Comparison of ENCODE assay signal across 1 cellular context in the genomic region with DNA sequence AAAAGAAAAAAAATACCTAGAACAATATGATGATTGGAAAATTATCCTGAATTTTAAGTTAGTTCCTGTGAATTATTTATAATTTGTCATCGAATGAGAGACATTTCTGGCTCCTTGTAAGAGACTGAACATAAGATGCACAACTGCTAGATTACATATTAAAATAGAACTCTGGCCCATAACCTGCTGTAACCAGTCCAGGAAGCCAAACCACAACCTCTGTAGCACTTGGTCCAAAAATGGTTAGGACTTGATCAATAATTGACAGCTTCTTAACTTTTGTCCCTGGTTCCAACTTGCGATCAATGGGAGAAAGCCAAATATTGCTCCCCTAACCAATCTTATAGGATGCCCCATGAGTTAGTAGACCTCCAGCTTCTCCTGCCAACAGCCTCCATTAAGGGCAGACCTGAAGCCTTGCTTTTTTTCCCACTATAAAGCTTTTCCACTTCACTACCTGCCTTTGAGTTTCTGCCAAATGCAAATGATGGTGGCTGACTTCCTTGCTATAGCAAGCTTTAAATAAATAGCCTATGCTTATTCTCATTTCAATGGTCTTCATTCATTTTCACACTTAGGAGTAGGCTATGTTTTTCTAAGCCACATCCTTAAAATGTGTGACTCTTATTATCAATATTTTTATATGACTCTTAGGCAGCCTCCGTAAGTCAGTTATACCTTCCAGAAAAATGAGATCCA.
TF ChIP-seq lines count a peak whose summit lies in the region.

No MANE protein-coding gene starts in this region.

TF ChIP-seq in GM12878, 131 proteins besides CTCF, POLR2A, EP300 and RAD21 (continued from another document and continues in another):
- TF ChIP-seq, protein P1, sequence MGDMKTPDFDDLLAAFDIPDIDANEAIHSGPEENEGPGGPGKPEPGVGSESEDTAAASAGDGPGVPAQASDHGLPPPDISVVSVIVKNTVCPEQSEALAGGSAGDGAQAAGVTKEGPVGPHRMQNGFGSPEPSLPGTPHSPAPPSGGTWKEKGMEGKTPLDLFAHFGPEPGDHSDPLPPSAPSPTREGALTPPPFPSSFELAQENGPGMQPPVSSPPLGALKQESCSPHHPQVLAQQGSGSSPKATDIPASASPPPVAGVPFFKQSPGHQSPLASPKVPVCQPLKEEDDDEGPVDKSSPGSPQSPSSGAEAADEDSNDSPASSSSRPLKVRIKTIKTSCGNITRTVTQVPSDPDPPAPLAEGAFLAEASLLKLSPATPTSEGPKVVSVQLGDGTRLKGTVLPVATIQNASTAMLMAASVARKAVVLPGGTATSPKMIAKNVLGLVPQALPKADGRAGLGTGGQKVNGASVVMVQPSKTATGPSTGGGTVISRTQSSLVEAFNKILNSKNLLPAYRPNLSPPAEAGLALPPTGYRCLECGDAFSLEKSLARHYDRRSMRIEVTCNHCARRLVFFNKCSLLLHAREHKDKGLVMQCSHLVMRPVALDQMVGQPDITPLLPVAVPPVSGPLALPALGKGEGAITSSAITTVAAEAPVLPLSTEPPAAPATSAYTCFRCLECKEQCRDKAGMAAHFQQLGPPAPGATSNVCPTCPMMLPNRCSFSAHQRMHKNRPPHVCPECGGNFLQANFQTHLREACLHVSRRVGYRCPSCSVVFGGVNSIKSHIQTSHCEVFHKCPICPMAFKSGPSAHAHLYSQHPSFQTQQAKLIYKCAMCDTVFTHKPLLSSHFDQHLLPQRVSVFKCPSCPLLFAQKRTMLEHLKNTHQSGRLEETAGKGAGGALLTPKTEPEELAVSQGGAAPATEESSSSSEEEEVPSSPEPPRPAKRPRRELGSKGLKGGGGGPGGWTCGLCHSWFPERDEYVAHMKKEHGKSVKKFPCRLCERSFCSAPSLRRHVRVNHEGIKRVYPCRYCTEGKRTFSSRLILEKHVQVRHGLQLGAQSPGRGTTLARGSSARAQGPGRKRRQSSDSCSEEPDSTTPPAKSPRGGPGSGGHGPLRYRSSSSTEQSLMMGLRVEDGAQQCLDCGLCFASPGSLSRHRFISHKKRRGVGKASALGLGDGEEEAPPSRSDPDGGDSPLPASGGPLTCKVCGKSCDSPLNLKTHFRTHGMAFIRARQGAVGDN (IDR thresholded peaks at IDR 0.05): no peak
- TF ChIP-seq DPF2 (IDR thresholded peaks at IDR 0.05) (peak; percentile 25; the same call in 1 of the 2 replicates), ZNF207 (IDR thresholded peaks at IDR 0.05; ENCODE audit: borderline replicate concordance) (no peak), TBL1XR1 (IDR thresholded peaks at IDR 0.05; ENCODE audit: low read depth, low read length) (no peak), ATF7 (IDR thresholded peaks at IDR 0.05; ENCODE audit: low read depth) (no peak), BACH1 (IDR thresholded peaks at IDR 0.05; ENCODE audit: borderline replicate concordance) (no peak), MXI1 (IDR thresholded peaks at IDR 0.05; ENCODE audit: low read depth, low read length) (no peak), TCF12 (IDR thresholded peaks at IDR 0.05; ENCODE audit: low read depth, low read length) (no peak), KLF5 (IDR thresholded peaks at IDR 0.05; ENCODE audit: partially characterized antibody) (no peak), GATAD2B (conservative IDR thresholded peaks at IDR 0.05; ENCODE audit: low read depth) (no peak), IKZF1 (conservative IDR thresholded peaks at IDR 0.05) (peak; percentile 53; the same call in 1 of the 2 replicates), CBFB (IDR thresholded peaks at IDR 0.05; ENCODE audit: low read depth) (no peak), ZSCAN29 (IDR thresholded peaks at IDR 0.05) (no peak), EGR1 (IDR thresholded peaks at IDR 0.05; ENCODE audit: borderline replicate concordance in 1 of 2, low read depth in 2 of 2, low read length in 2 of 2) (no peak), MEF2A (IDR thresholded peaks at IDR 0.05; ENCODE audit: insufficient read depth, low read depth, low read length) (no peak), CHD2 (IDR thresholded peaks at IDR 0.05; ENCODE audit: borderline replicate concordance, low read depth, low read length) (no peak), IRF4 (IDR thresholded peaks at IDR 0.05; ENCODE audit: low read depth, low read length) (no peak), MYB (IDR thresholded peaks at IDR 0.05; ENCODE audit: borderline replicate concordance, low read depth, low read length) (no peak), POLR2AphosphoS5 (IDR thresholded peaks at IDR 0.05; ENCODE audit: low read length) (no peak), RB1 (IDR thresholded peaks at IDR 0.05; ENCODE audit: borderline replicate concordance) (no peak), MTA2 (IDR thresholded peaks at IDR 0.05; ENCODE audit: low read depth) (peak; percentile 29), CBX5 (IDR thresholded peaks at IDR 0.05; ENCODE audit: low read depth) (no peak), IKZF2 (IDR thresholded peaks at IDR 0.05) (peak; percentile 44 to 57), CHD4 (IDR thresholded peaks at IDR 0.05) (no peak), FOXM1 (IDR thresholded peaks at IDR 0.05; ENCODE audit: low read depth, low read length) (no peak), GABPA (IDR thresholded peaks at IDR 0.05; ENCODE audit: low read depth) (no peak), STAT3 (IDR thresholded peaks at IDR 0.05; ENCODE audit: low read depth, low read length) (no peak), ZBED1 (IDR thresholded peaks at IDR 0.05; ENCODE audit: borderline replicate concordance) (no peak), MYC (IDR thresholded peaks at IDR 0.05; ENCODE audit: insufficient read depth, insufficient read length, insufficient replicate concordance, low read length, severe bottlenecking) (no peak), YBX1 (IDR thresholded peaks at IDR 0.05) (no peak), NRF1 (conservative IDR thresholded peaks at IDR 0.05; ENCODE audit: low read depth, low read length) (no peak), SRF (IDR thresholded peaks at IDR 0.05; ENCODE audit: low read depth in 2 of 2, low read length in 2 of 2) (no peak), BRCA1 (IDR thresholded peaks at IDR 0.05; ENCODE audit: low read depth, low read length) (no peak), ZNF384 (IDR thresholded peaks at IDR 0.05; ENCODE audit: borderline replicate concordance, low read depth, low read length) (no peak), HDAC2 (IDR thresholded peaks at IDR 0.05) (no peak), CEBPB (IDR thresholded peaks at IDR 0.05; ENCODE audit: borderline replicate concordance in 1 of 2, low read depth in 2 of 2, low read length in 2 of 2) (no peak), ZNF24 (IDR thresholded peaks at IDR 0.05) (no peak), KDM1A (IDR thresholded peaks at IDR 0.05; ENCODE audit: borderline replicate concordance) (no peak)
- TF ChIP-seq, protein P2, sequence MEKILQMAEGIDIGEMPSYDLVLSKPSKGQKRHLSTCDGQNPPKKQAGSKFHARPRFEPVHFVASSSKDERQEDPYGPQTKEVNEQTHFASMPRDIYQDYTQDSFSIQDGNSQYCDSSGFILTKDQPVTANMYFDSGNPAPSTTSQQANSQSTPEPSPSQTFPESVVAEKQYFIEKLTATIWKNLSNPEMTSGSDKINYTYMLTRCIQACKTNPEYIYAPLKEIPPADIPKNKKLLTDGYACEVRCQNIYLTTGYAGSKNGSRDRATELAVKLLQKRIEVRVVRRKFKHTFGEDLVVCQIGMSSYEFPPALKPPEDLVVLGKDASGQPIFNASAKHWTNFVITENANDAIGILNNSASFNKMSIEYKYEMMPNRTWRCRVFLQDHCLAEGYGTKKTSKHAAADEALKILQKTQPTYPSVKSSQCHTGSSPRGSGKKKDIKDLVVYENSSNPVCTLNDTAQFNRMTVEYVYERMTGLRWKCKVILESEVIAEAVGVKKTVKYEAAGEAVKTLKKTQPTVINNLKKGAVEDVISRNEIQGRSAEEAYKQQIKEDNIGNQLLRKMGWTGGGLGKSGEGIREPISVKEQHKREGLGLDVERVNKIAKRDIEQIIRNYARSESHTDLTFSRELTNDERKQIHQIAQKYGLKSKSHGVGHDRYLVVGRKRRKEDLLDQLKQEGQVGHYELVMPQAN (conservative IDR thresholded peaks at IDR 0.05): no peak
- TF ChIP-seq, protein P3, sequence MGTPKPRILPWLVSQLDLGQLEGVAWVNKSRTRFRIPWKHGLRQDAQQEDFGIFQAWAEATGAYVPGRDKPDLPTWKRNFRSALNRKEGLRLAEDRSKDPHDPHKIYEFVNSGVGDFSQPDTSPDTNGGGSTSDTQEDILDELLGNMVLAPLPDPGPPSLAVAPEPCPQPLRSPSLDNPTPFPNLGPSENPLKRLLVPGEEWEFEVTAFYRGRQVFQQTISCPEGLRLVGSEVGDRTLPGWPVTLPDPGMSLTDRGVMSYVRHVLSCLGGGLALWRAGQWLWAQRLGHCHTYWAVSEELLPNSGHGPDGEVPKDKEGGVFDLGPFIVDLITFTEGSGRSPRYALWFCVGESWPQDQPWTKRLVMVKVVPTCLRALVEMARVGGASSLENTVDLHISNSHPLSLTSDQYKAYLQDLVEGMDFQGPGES (IDR thresholded peaks at IDR 0.05): no peak
- TF ChIP-seq, protein P4, sequence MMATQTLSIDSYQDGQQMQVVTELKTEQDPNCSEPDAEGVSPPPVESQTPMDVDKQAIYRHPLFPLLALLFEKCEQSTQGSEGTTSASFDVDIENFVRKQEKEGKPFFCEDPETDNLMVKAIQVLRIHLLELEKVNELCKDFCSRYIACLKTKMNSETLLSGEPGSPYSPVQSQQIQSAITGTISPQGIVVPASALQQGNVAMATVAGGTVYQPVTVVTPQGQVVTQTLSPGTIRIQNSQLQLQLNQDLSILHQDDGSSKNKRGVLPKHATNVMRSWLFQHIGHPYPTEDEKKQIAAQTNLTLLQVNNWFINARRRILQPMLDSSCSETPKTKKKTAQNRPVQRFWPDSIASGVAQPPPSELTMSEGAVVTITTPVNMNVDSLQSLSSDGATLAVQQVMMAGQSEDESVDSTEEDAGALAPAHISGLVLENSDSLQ (IDR thresholded peaks at IDR 0.05): 0 out of 2 replicates have a peak, but pooled peaks have one; percentile 8
- TF ChIP-seq, protein P5, sequence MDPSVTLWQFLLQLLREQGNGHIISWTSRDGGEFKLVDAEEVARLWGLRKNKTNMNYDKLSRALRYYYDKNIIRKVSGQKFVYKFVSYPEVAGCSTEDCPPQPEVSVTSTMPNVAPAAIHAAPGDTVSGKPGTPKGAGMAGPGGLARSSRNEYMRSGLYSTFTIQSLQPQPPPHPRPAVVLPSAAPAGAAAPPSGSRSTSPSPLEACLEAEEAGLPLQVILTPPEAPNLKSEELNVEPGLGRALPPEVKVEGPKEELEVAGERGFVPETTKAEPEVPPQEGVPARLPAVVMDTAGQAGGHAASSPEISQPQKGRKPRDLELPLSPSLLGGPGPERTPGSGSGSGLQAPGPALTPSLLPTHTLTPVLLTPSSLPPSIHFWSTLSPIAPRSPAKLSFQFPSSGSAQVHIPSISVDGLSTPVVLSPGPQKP (IDR thresholded peaks at IDR 0.05; ENCODE audit: low read depth, low read length): no peak
- TF ChIP-seq, protein P6, sequence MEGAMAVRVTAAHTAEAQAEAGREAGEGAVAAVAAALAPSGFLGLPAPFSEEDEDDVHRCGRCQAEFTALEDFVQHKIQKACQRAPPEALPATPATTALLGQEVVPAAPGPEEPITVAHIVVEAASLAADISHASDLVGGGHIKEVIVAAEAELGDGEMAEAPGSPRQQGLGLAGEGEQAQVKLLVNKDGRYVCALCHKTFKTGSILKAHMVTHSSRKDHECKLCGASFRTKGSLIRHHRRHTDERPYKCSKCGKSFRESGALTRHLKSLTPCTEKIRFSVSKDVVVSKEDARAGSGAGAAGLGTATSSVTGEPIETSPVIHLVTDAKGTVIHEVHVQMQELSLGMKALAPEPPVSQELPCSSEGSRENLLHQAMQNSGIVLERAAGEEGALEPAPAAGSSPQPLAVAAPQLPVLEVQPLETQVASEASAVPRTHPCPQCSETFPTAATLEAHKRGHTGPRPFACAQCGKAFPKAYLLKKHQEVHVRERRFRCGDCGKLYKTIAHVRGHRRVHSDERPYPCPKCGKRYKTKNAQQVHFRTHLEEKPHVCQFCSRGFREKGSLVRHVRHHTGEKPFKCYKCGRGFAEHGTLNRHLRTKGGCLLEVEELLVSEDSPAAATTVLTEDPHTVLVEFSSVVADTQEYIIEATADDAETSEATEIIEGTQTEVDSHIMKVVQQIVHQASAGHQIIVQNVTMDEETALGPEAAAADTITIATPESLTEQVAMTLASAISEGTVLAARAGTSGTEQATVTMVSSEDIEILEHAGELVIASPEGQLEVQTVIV (IDR thresholded peaks at IDR 0.05; ENCODE audit: borderline replicate concordance, partially characterized antibody): no peak
- TF ChIP-seq, protein P7, sequence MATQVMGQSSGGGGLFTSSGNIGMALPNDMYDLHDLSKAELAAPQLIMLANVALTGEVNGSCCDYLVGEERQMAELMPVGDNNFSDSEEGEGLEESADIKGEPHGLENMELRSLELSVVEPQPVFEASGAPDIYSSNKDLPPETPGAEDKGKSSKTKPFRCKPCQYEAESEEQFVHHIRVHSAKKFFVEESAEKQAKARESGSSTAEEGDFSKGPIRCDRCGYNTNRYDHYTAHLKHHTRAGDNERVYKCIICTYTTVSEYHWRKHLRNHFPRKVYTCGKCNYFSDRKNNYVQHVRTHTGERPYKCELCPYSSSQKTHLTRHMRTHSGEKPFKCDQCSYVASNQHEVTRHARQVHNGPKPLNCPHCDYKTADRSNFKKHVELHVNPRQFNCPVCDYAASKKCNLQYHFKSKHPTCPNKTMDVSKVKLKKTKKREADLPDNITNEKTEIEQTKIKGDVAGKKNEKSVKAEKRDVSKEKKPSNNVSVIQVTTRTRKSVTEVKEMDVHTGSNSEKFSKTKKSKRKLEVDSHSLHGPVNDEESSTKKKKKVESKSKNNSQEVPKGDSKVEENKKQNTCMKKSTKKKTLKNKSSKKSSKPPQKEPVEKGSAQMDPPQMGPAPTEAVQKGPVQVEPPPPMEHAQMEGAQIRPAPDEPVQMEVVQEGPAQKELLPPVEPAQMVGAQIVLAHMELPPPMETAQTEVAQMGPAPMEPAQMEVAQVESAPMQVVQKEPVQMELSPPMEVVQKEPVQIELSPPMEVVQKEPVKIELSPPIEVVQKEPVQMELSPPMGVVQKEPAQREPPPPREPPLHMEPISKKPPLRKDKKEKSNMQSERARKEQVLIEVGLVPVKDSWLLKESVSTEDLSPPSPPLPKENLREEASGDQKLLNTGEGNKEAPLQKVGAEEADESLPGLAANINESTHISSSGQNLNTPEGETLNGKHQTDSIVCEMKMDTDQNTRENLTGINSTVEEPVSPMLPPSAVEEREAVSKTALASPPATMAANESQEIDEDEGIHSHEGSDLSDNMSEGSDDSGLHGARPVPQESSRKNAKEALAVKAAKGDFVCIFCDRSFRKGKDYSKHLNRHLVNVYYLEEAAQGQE (IDR thresholded peaks at IDR 0.05; ENCODE audit: low read depth, low read length): no peak
- TF ChIP-seq, protein P8, sequence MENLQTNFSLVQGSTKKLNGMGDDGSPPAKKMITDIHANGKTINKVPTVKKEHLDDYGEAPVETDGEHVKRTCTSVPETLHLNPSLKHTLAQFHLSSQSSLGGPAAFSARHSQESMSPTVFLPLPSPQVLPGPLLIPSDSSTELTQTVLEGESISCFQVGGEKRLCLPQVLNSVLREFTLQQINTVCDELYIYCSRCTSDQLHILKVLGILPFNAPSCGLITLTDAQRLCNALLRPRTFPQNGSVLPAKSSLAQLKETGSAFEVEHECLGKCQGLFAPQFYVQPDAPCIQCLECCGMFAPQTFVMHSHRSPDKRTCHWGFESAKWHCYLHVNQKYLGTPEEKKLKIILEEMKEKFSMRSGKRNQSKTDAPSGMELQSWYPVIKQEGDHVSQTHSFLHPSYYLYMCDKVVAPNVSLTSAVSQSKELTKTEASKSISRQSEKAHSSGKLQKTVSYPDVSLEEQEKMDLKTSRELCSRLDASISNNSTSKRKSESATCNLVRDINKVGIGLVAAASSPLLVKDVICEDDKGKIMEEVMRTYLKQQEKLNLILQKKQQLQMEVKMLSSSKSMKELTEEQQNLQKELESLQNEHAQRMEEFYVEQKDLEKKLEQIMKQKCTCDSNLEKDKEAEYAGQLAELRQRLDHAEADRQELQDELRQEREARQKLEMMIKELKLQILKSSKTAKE (IDR thresholded peaks at IDR 0.05; ENCODE audit: low read depth, poor library complexity, severe bottlenecking): no peak
